17 cellular contexts compared by ENCODE assay signal in the genomic region with DNA sequence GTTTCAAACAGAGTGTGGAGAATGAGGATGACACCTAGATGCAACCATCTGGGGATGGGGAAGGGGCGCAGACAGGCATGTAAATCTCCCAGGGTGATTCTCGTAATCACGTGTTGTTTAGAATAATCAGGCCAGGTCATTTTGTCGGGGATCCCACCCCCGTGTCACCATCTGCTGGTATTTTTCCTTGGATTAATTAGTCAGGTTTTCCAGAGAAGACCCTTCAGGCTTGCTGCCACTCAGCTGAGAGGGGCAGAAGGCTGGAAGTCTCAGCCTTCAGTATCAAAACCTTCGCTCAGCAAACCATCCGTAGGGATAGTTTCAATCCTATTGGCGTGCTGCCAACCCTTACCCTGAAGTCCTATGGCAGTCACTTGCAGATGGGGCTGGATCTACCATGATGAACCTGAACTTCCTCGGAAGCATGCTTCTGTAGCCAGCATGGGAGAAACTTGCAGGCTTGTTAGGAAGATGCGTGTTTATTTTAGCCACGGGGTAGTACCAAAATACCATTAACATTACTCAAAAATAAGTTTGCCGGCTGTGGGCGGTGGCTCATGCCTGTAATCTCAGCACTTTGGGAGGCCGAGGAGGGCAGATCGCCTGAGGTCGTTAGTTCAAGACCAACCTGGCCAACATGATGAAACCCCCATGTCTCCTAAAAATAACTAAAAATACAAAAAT. TPM values are rescaled to one million over a fixed set of nuclear protein-coding genes. Genes with fewer than 3 reads are reported as not detected.
DNase-seq lines count a peak whose midpoint lies in the region; ATAC-seq, FAIRE-seq and TF ChIP-seq lines count a peak whose summit lies in the region.
"Had no signal": no experiment of that assay in that cellular context is flagged by ENCODE, and none has a peak within 500 bp of the region (broad histone marks: within the 10 kb centered on the region; RNA-seq: fewer than 3 reads in every experiment).

No MANE protein-coding gene starts in this region.

- H3K9me3 ChIP-seq in astrocyte (ENCODE audit: insufficient read depth, low read depth, low read length) = no peaks in the 10 kb centered on the region
- H3K9me3 ChIP-seq: BLaER1 treated with 17β-estradiol and CSF1 and Interleukin-3, amounts not matched to agents 10 nM and 100 nM; gastrocnemius medialis; SJCRH30 had no signal

- H3K27ac ChIP-seq in astrocyte (ENCODE audit: low read depth, low read length) = no peak overlapping the region
- H3K27ac ChIP-seq: BLaER1 treated with 17β-estradiol and CSF1 and Interleukin-3, amounts not matched to agents 10 nM and 100 nM; gastrocnemius medialis; SJCRH30 had no signal

- ATAC-seq in activated CD8-positive, alpha-beta T cell treated with anti-CD3 and anti-CD28 coated beads, Interleukin-2, amount 10 ng/mL, durations not matched to agents 7 days and 5 days = no peak
- no peak for ATAC-seq in HG03457 (IDR thresholded peaks at IDR 0.05; ENCODE audit: unreplicated experiment)
- ATAC-seq: gastrocnemius medialis, GM23338 had no signal

- DNase-seq in DMS 273 (lab: John Stamatoyannopoulos, UW; ENCODE audit: unreplicated experiment) = peak; percentile 86
- DNase-seq in NCI-H1694 (lab: John Stamatoyannopoulos, UW) = peak; percentile 31
- peak; percentile 52 for DNase-seq in astrocyte (ENCODE audit: low read depth)
- peak; percentile 61 for DNase-seq in iris pigment epithelial cell (ENCODE audit: low read depth)
- DNase-seq in activated CD8-positive, alpha-beta T cell treated with anti-CD3 and anti-CD28 coated beads, Interleukin-2, amount 10 ng/mL, durations not matched to agents 7 days and 5 days = no peak
- no peak for DNase-seq in NCI-H1105 (lab: John Stamatoyannopoulos, UW)
- no peak for DNase-seq in chondrocyte (ENCODE audit: low spot score)
- DNase-seq: activated CD4-positive, alpha-beta T cell treated with anti-CD3 and anti-CD28 coated beads, Interleukin-2, amount 10 ng/mL, durations not matched to agents 7 days and 5 days; activated naive CD4-positive, alpha-beta T cell treated with anti-CD3 and anti-CD28 coated beads, Interleukin-2, amount 50 U/mL, for 16 hours; activated T-cell treated with anti-CD3 and anti-CD28 coated beads for 4 hours; effector memory CD4-positive, alpha-beta T cell; gastrocnemius medialis had no signal

- FAIRE-seq in astrocyte (lab: Jason Lieb, UNC) = no peak

- CTCF ChIA-PET in activated CD8-positive, alpha-beta T cell treated with anti-CD3 and anti-CD28 coated beads, Interleukin-2, amount 10 ng/mL, durations not matched to agents 7 days and 5 days (lab: Charles Lee) = no interaction called here

- H3K27me3 ChIP-seq in astrocyte (ENCODE audit: insufficient read depth, low read length) = peaks cover 2% of the 10 kb centered on the region
- H3K27me3 ChIP-seq: BLaER1 treated with 17β-estradiol and CSF1 and Interleukin-3, amounts not matched to agents 10 nM and 100 nM; gastrocnemius medialis; SJCRH30 had no signal

- H3K4me3 Mint-ChIP-seq in astrocyte (ENCODE audit: unreplicated experiment) (no peak overlapping the region), chondrocyte (ENCODE audit: unreplicated experiment) (no peak overlapping the region)
- no peak overlapping the region for H3K4me3 Mint-ChIP-seq in activated CD8-positive, alpha-beta T cell treated with anti-CD3 and anti-CD28 coated beads, Interleukin-2, amount 10 ng/mL, durations not matched to agents 7 days and 5 days
- H3K4me3 Mint-ChIP-seq: activated CD4-positive, alpha-beta T cell treated with anti-CD3 and anti-CD28 coated beads, Interleukin-2, amount 10 ng/mL, durations not matched to agents 7 days and 5 days; GM23338 had no signal

- H3K27me3 Mint-ChIP-seq in astrocyte (ENCODE audit: low read depth, unreplicated experiment) (peaks cover 14% of the 10 kb centered on the region), chondrocyte (ENCODE audit: low read depth) (no peaks in the 10 kb centered on the region)
- H3K27me3 Mint-ChIP-seq in activated CD8-positive, alpha-beta T cell treated with anti-CD3 and anti-CD28 coated beads, Interleukin-2, amount 10 ng/mL, durations not matched to agents 7 days and 5 days (ENCODE audit: low read depth) = peaks cover 13% of the 10 kb centered on the region

- H3K9me3 Mint-ChIP-seq in astrocyte (ENCODE audit: unreplicated experiment) = no peaks in the 10 kb centered on the region
- no peaks in the 10 kb centered on the region for H3K9me3 Mint-ChIP-seq in activated CD8-positive, alpha-beta T cell treated with anti-CD3 and anti-CD28 coated beads, Interleukin-2, amount 10 ng/mL, durations not matched to agents 7 days and 5 days (ENCODE audit: insufficient read depth)
- H3K9me3 Mint-ChIP-seq in chondrocyte (ENCODE audit: low read depth) = no peaks in the 10 kb centered on the region
- H3K9me3 Mint-ChIP-seq: activated CD4-positive, alpha-beta T cell treated with anti-CD3 and anti-CD28 coated beads, Interleukin-2, amount 10 ng/mL, durations not matched to agents 7 days and 5 days; GM23338 had no signal

- no peak for TF ChIP-seq CTCF in astrocyte (IDR thresholded peaks at IDR 0.05; ENCODE audit: insufficient read depth, low read depth, low read length)
- TF ChIP-seq CTCF in chondrocyte (IDR thresholded peaks at IDR 0.05) = no peak

- H3K4me1 ChIP-seq in astrocyte (ENCODE audit: insufficient read depth, low read length) = no peaks in the 10 kb centered on the region
- H3K4me1 ChIP-seq: BLaER1 treated with 17β-estradiol and CSF1 and Interleukin-3, amounts not matched to agents 10 nM and 100 nM; gastrocnemius medialis; SJCRH30 had no signal

- no peak overlapping the region for H3K4me2 ChIP-seq in astrocyte (ENCODE audit: low read length)
- H3K4me2 ChIP-seq: BLaER1 treated with 17β-estradiol and CSF1 and Interleukin-3, amounts not matched to agents 10 nM and 100 nM; GM23338 had no signal

- no peaks in the 10 kb centered on the region for H3K79me2 ChIP-seq in astrocyte (ENCODE audit: insufficient read depth, low read length)

- POLR2A ChIA-PET in activated CD8-positive, alpha-beta T cell treated with anti-CD3 and anti-CD28 coated beads, Interleukin-2, amount 10 ng/mL, durations not matched to agents 7 days and 5 days (lab: Charles Lee) = no interaction called here

- H3K36me3 ChIP-seq in astrocyte (ENCODE audit: insufficient read depth, low read length) = no peaks in the 10 kb centered on the region
- H3K36me3 ChIP-seq: BLaER1 treated with 17β-estradiol and CSF1 and Interleukin-3, amounts not matched to agents 10 nM and 100 nM; gastrocnemius medialis; SJCRH30 had no signal

- no peak overlapping the region for H2AFZ ChIP-seq in astrocyte (ENCODE audit: low read depth, low read length)
- H2AFZ ChIP-seq: GM23338 had no signal

- no peaks in the 10 kb centered on the region for H3K4me1 Mint-ChIP-seq in astrocyte (ENCODE audit: low read depth, unreplicated experiment)
- no peaks in the 10 kb centered on the region for H3K4me1 Mint-ChIP-seq in activated CD8-positive, alpha-beta T cell treated with anti-CD3 and anti-CD28 coated beads, Interleukin-2, amount 10 ng/mL, durations not matched to agents 7 days and 5 days (ENCODE audit: low read depth)
- H3K4me1 Mint-ChIP-seq in chondrocyte (ENCODE audit: low read depth) = peaks cover 10% of the 10 kb centered on the region
- H3K4me1 Mint-ChIP-seq: activated CD4-positive, alpha-beta T cell treated with anti-CD3 and anti-CD28 coated beads, Interleukin-2, amount 10 ng/mL, durations not matched to agents 7 days and 5 days; GM23338 had no signal

- no peak overlapping the region for H3K27ac Mint-ChIP-seq in astrocyte (ENCODE audit: unreplicated experiment)
- no peak overlapping the region for H3K27ac Mint-ChIP-seq in activated CD8-positive, alpha-beta T cell treated with anti-CD3 and anti-CD28 coated beads, Interleukin-2, amount 10 ng/mL, durations not matched to agents 7 days and 5 days
- no peak overlapping the region for H3K27ac Mint-ChIP-seq in chondrocyte (ENCODE audit: unreplicated experiment)
- H3K27ac Mint-ChIP-seq: activated CD4-positive, alpha-beta T cell treated with anti-CD3 and anti-CD28 coated beads, Interleukin-2, amount 10 ng/mL, durations not matched to agents 7 days and 5 days; GM23338; progenitor cell of endocrine pancreas had no signal

- H3K36me3 Mint-ChIP-seq in astrocyte (ENCODE audit: low read depth, unreplicated experiment) (no peaks in the 10 kb centered on the region), chondrocyte (ENCODE audit: low read depth) (no peaks in the 10 kb centered on the region)
- H3K36me3 Mint-ChIP-seq in activated CD8-positive, alpha-beta T cell treated with anti-CD3 and anti-CD28 coated beads, Interleukin-2, amount 10 ng/mL, durations not matched to agents 7 days and 5 days (ENCODE audit: low read depth) = no peaks in the 10 kb centered on the region

- no peaks in the 10 kb centered on the region for H4K20me1 ChIP-seq in astrocyte (ENCODE audit: insufficient read depth, low read length)
- H4K20me1 ChIP-seq: BLaER1 treated with 17β-estradiol and CSF1 and Interleukin-3, amounts not matched to agents 10 nM and 100 nM had no signal

- no peak overlapping the region for H3K4me3 ChIP-seq in astrocyte (ENCODE audit: insufficient read depth, low read depth, low read length)
- H3K4me3 ChIP-seq: BLaER1 treated with 17β-estradiol and CSF1 and Interleukin-3, amounts not matched to agents 10 nM and 100 nM; gastrocnemius medialis; GM23338; SJCRH30 had no signal

- H3K9ac ChIP-seq in astrocyte (ENCODE audit: low read length) = no peak overlapping the region
- H3K9ac ChIP-seq: BLaER1 treated with 17β-estradiol and CSF1 and Interleukin-3, amounts not matched to agents 10 nM and 100 nM had no signal

RNA-seq across cellular contexts. Expression of gene ADCY9, which starts 7.5 kb away (rescaled TPM):
- 11.4 TPM in 2 replicates for total RNA-seq in astrocyte
- total RNA-seq in activated CD8-positive, alpha-beta T cell treated with anti-CD3 and anti-CD28 coated beads, Interleukin-2, amount 10 ng/mL, durations not matched to agents 7 days and 5 days = 1 to 10 TPM; 6.2 to 6.3 TPM
- 22.6 to 31.9 TPM (median 31.6 TPM) in 3 replicates for total RNA-seq in chondrocyte

Comparison
In these comparisons a context has a peak if more than half of its experiments do, and no peak if none do; other contexts are left out.
1. DNase-seq: peak in DMS 273 (single experiment), NCI-H1694 (single experiment), astrocyte (single experiment) and iris pigment epithelial cell (single experiment); none in activated CD8-positive, alpha-beta T cell treated with anti-CD3 and anti-CD28 coated beads, Interleukin-2, amount 10 ng/mL, durations not matched to agents 7 days and 5 days (single experiment), NCI-H1105 (single experiment) and chondrocyte (single experiment).